Comparison of ENCODE assay signal across 8 cellular contexts in genomic region chr6:2999621-3000455, GRCh38. TPM values are rescaled to one million over a fixed set of nuclear protein-coding genes. Genes with fewer than 3 reads are reported as not detected.
DNase-seq lines count a peak whose midpoint lies in the region; ATAC-seq and TF ChIP-seq lines count a peak whose summit lies in the region.

NQO2 (plus strand) TSS chr6:2999894; CDS start chr6:3006553, 6,659 bp downstream.

- CTCF ChIA-PET in T-cell (lab: Charles Lee) = interaction anchor here (0.6 to 2.5 kb wide), 17 partner anchors 10 to 1471 kb away, joined by 3 to 12 read pairs (median 5); no protein-coding TSS in a partner anchor

- no peak for TF ChIP-seq CTCF in HFF-Myc (IDR thresholded peaks at IDR 0.05; ENCODE audit: low read depth, low read length, missing control alignments)
- no peak for TF ChIP-seq CTCF in NB4 (IDR thresholded peaks at IDR 0.05; ENCODE audit: low read depth, low read length)
- TF ChIP-seq CTCF in heart left ventricle (IDR thresholded peaks at IDR 0.05) = peak in 2 of 12 donors; percentile 1 to 13
- peak in 1 of 5 experiments; percentile 25 for TF ChIP-seq CTCF in transverse colon (IDR thresholded peaks at IDR 0.05)

- TF ChIP-seq EP300 in transverse colon (IDR thresholded peaks at IDR 0.05; ENCODE audit: low read depth) = no peak

- DNase-seq in HFF-Myc (ENCODE audit: extremely low read depth, low read depth) (no peak), NB4 (ENCODE audit: low read depth) (peak; percentile 86), T-cell (peak; percentile 69 to 97 (median 88)), adipocyte (ENCODE audit: low read depth) (peak; percentile 95), heart left ventricle (peak; percentile 94 to 97 (median 96)), posterior cingulate gyrus (peak; percentile 84 to 98 (median 90)), transverse colon (peak; percentile 96)

- H3K4me1 ChIP-seq in adipocyte (ENCODE audit: control insufficient read depth, insufficient read depth, low read length) (peaks cover 27% of the 10 kb centered on the region), heart left ventricle (peaks cover 0 to 41% (median 23%) of the 10 kb centered on the region in 12 donors), transverse colon (peaks cover 9 to 24% (median 19%) of the 10 kb centered on the region in 4 donors)

- peak within 1 kb of the TSS; percentile 85 to 86 for H3K27ac Mint-ChIP-seq in T-cell

- H3K4me1 Mint-ChIP-seq in T-cell = peaks cover 21 to 36% (median 30%) of the 10 kb centered on the region in 3 donors

- peak within 1 kb of the TSS; percentile 66 to 95 (median 90) for H3K27ac ChIP-seq in heart left ventricle
- H3K27ac ChIP-seq in transverse colon = peak within 1 kb of the TSS; percentile 86 to 88 (median 87)

- H3K9me3 ChIP-seq in adipocyte (ENCODE audit: control insufficient read depth, low read length) (no peaks in the 10 kb centered on the region), heart left ventricle (no peaks in the 10 kb centered on the region), transverse colon (no peaks in the 10 kb centered on the region)

- WGBS in heart left ventricle, 4 donors = 5 to 19% (median 6%) methylated on average over 27 to 86 of the region's 86 CpGs
- 5% methylated on average over 64 of the region's 86 CpGs; no CpG with 5 or more reads in 1 of the 2 donors for WGBS in transverse colon (ENCODE audit: low coverage in 1 of 2), 2 donors

- peaks cover 17% of the 10 kb centered on the region for H3K36me3 Mint-ChIP-seq in T-cell

- no peaks in the 10 kb centered on the region for H3K9me3 Mint-ChIP-seq in T-cell

- POLR2A ChIA-PET in T-cell (lab: Charles Lee) = interaction anchor here (0.6 to 1.5 kb wide), 11 partner anchors 10 to 230 kb away, joined by 3 to 12 read pairs (median 4); no protein-coding TSS in a partner anchor

- no peaks in the 10 kb centered on the region for H3K27me3 Mint-ChIP-seq in T-cell

- peaks cover 9% of the 10 kb centered on the region for H3K36me3 ChIP-seq in adipocyte (ENCODE audit: control insufficient read depth, insufficient read depth, low read length, severe bottlenecking)
- H3K36me3 ChIP-seq in heart left ventricle = peaks cover 0 to 13% (median 8%) of the 10 kb centered on the region in 9 donors
- peaks cover 0 to 6% (median 0%) of the 10 kb centered on the region in 4 donors for H3K36me3 ChIP-seq in transverse colon

- TF ChIP-seq POLR2A in GM10847 (IDR thresholded peaks at IDR 0.05; ENCODE audit: extremely low read depth, insufficient read length) (peak; percentile 82), NB4 (IDR thresholded peaks at IDR 0.05; ENCODE audit: extremely low read depth, insufficient read length) (peak; percentile 85), heart left ventricle (IDR thresholded peaks at IDR 0.05) (peak; percentile 89 to 95), transverse colon (IDR thresholded peaks at IDR 0.05) (peak; percentile 89)

- in situ Hi-C loops in transverse colon (cut with MboI; ENCODE audit: low pct_ligation_motif_present in 1 of 4, low pct_unique_long_range_greater_than_20kb in 1 of 4, low sequenced_read_pairs in 3 of 4) = loop anchor here (5.0 to 10.0 kb wide), 3 partner anchors 52 to 245 kb away; no protein-coding TSS in a partner anchor

- H3K4me3 Mint-ChIP-seq in T-cell = peak within 1 kb of the TSS; percentile 85 to 89 (median 88)

- ATAC-seq in T-cell (replicated peaks in 1 of 4) (peak; percentile 79 to 89 (median 85)), heart left ventricle (peak; percentile 87 to 97 (median 94))

- intact Hi-C loops in heart left ventricle (cut with DNase I) (loop anchor here in 9 of 10 donors (1.0 to 10.0 kb wide), 6 partner anchors 24 to 255 kb away; partner anchors contain the start of gene PSMG4 (in 3 of the 9)), posterior cingulate gyrus (cut with DNase I) (loop anchor here (2.0 to 10.0 kb wide), 2 partner anchors 55 to 255 kb away; partner anchors contain the start of gene PSMG4), transverse colon (cut with DNase I; ENCODE audit: low total_unique reads) (no loop called here)

- peak within 1 kb of the TSS; percentile 94 for H3K9ac ChIP-seq in adipocyte (ENCODE audit: low read length)

- no peaks in the 10 kb centered on the region for H3K27me3 ChIP-seq in adipocyte (replicated peaks; ENCODE audit: control insufficient read depth, insufficient read depth, low read length)
- H3K27me3 ChIP-seq in heart left ventricle = no peaks in the 10 kb centered on the region
- no peaks in the 10 kb centered on the region for H3K27me3 ChIP-seq in transverse colon

- H3K4me3 ChIP-seq in HFF-Myc (replicated peaks; ENCODE audit: low read depth, low read length) (peak within 1 kb of the TSS; percentile 56), NB4 (ENCODE audit: low read depth, low read length) (peak within 1 kb of the TSS; percentile 70), adipocyte (ENCODE audit: low read length) (peak within 1 kb of the TSS; percentile 90), heart left ventricle (peak within 1 kb of the TSS; percentile 67 to 95 (median 86)), transverse colon (peak within 1 kb of the TSS; percentile 59 to 77 (median 70))

RNA-seq across cellular contexts. Expression of gene NQO2, which starts in this region (rescaled TPM):
- total RNA-seq in T-cell (10 to 100 TPM in 4 of 5 donors, 1 to 10 TPM in 1; 9.1 to 54.6 (median 33.0) TPM), heart left ventricle (10 to 100 TPM; 37.0 to 76.0 (median 62.8) TPM), transverse colon (1 to 10 TPM in 3 of 4 donors, under 1 TPM in 1; 1.00 to 9.7 (median 7.2) TPM)
- 10 to 100 TPM; 40.8 to 85.4 TPM for polyA plus RNA-seq in heart left ventricle
